In the genomic region with DNA sequence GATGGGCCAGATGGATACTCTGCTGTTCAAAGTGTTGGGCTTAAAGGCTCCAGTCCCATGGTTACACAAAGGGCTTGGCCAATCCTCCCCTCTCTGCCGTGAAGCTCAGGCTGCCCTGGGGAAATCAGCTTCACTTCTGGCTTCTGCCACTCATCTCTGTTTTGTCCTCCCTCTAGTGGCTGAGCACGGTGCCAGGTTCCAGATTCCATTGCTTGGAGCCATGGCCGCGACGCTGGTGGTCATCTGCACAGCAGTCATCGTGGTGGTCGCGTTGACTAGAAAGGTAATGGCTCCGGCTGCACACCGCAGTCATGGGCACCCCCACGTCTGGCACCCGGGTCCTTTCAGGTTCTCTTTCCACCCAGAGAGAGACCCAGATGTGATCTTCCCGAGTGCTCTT, we compare ENCODE assay signal across 9 cellular contexts. TPM values are rescaled to one million over a fixed set of nuclear protein-coding genes. Genes with fewer than 3 reads are reported as not detected.
DNase-seq lines count a peak whose midpoint lies in the region; ATAC-seq, FAIRE-seq and TF ChIP-seq lines count a peak whose summit lies in the region.
"Had no signal": no experiment of that assay in that cellular context is flagged by ENCODE, and none has a peak within 500 bp of the region (broad histone marks: within the 10 kb centered on the region; RNA-seq: fewer than 3 reads in every experiment).

No MANE protein-coding gene starts in this region.

- no peaks in the 10 kb centered on the region for H3K9me3 ChIP-seq in HepG2 (ENCODE audit: low read length)

- BruUV-seq in HepG2 (replicated peaks; lab: Mats Ljungman, UMichigan), result no TSS peak

- no peaks in the 10 kb centered on the region for H3K36me3 ChIP-seq in HepG2 (replicated peaks in 1 of 2; ENCODE audit: control insufficient read depth in 1 of 2, insufficient read depth in 2 of 2, low read length in 2 of 2)

- in situ Hi-C loops in HepG2 (cut with HindIII; ENCODE audit: extremely low pct_ligation_motif_present, low pct_unique_long_range_greater_than_20kb), result loop anchor here (10.0 kb wide), 1 partner anchor 145 kb away; no protein-coding TSS in a partner anchor

- TF ChIP-seq CTCF in GM10248 (IDR thresholded peaks at IDR 0.05; ENCODE audit: control extremely low read depth, extremely low read depth, low read depth, missing control alignments) (peak; percentile 27), HepG2 (CRISPR knock-in tag; IDR thresholded peaks at IDR 0.05) (peak; percentile 80)

- no peak overlapping the region for H3K9ac ChIP-seq in HepG2 (ENCODE audit: insufficient read depth, low read depth, low read length)

- TF ChIP-seq RAD21 in HepG2 (CRISPR knock-in tag; IDR thresholded peaks at IDR 0.05), result no peak

- no peak overlapping the region for H3K27ac Mint-ChIP-seq in activated naive CD4-positive, alpha-beta T cell treated with anti-CD3 and anti-CD28 coated beads, Interleukin-2, amount 10 ng/mL, durations not matched to agents 7 days and 5 days

- CTCF ChIA-PET in GM10248 (lab: Yijun Ruan, JAX), result interaction anchor here (1.0 to 4.7 kb wide), 10 partner anchors 8 to 119 kb away, joined by 3 to 33 read pairs (median 5); no protein-coding TSS in a partner anchor
- CTCF ChIA-PET in activated naive CD4-positive, alpha-beta T cell treated with anti-CD3 and anti-CD28 coated beads, Interleukin-2, amount 10 ng/mL, durations not matched to agents 7 days and 5 days (lab: Charles Lee), result interaction anchor here (0.6 to 2.0 kb wide), 6 partner anchors 8 to 148 kb away, joined by 3 to 10 read pairs (median 4); no protein-coding TSS in a partner anchor
- CTCF ChIA-PET in HepG2 (lab: Yijun Ruan, JAX; ENCODE audit: low intra/inter-chr PET ratio, low total read pairs), result no interaction called here

- no peak overlapping the region for H3K4me3 ChIP-seq in HepG2 (replicated peaks in 1 of 3; ENCODE audit: insufficient read depth in 1 of 3, low read depth in 2 of 3, low read length in 3 of 3)

- no peak overlapping the region for H3K27ac ChIP-seq in HepG2 (ENCODE audit: extremely low read length, insufficient read depth, low read length)

- 12% methylated on average over 7 of the region's 13 CpGs for WGBS in HepG2 (ENCODE audit: low lambda C conversion rate)

- FAIRE-seq in HepG2 (lab: Jason Lieb, UNC), result peak; percentile 71
- FAIRE-seq: colon had no signal

- no peaks in the 10 kb centered on the region for H3K4me1 ChIP-seq in HepG2 (ENCODE audit: insufficient read depth, low read length)

- no peaks in the 10 kb centered on the region for H3K9me3 Mint-ChIP-seq in activated naive CD4-positive, alpha-beta T cell treated with anti-CD3 and anti-CD28 coated beads, Interleukin-2, amount 10 ng/mL, durations not matched to agents 7 days and 5 days

- TF ChIP-seq EP300 in HepG2 (IDR thresholded peaks at IDR 0.05; ENCODE audit: low read depth in 2 of 2, low read length in 2 of 2), result no peak
- no peak for TF ChIP-seq EP300 in HepG2 (CRISPR knock-in tag; IDR thresholded peaks at IDR 0.05; ENCODE audit: borderline replicate concordance)

- POLR2A ChIA-PET in GM10248 (lab: Yijun Ruan, JAX), result no interaction called here
- POLR2A ChIA-PET in HepG2 (lab: Yijun Ruan, JAX), result no interaction called here

- H3K27me3 Mint-ChIP-seq in activated naive CD4-positive, alpha-beta T cell treated with anti-CD3 and anti-CD28 coated beads, Interleukin-2, amount 10 ng/mL, durations not matched to agents 7 days and 5 days, result peaks cover 4% of the 10 kb centered on the region

- H3K27me3 ChIP-seq in HepG2 (ENCODE audit: control insufficient read depth in 1 of 2, insufficient read depth in 2 of 2, low read length in 2 of 2), result no peaks in the 10 kb centered on the region; a peak in 1 of 5 replicates

- no peaks in the 10 kb centered on the region for H3K4me1 Mint-ChIP-seq in activated naive CD4-positive, alpha-beta T cell treated with anti-CD3 and anti-CD28 coated beads, Interleukin-2, amount 10 ng/mL, durations not matched to agents 7 days and 5 days

- no peak overlapping the region for H3K4me3 Mint-ChIP-seq in activated naive CD4-positive, alpha-beta T cell treated with anti-CD3 and anti-CD28 coated beads, Interleukin-2, amount 10 ng/mL, durations not matched to agents 7 days and 5 days

- no peaks in the 10 kb centered on the region for H3K79me2 ChIP-seq in HepG2 (ENCODE audit: insufficient read depth, low read length)

- intact Hi-C loops in HepG2 (cut with micrococcal nuclease; ENCODE audit: unreplicated experiment), result loop anchor here (2.0 kb wide), 1 partner anchor 147 kb away; no protein-coding TSS in a partner anchor

- H3K36me3 Mint-ChIP-seq in activated naive CD4-positive, alpha-beta T cell treated with anti-CD3 and anti-CD28 coated beads, Interleukin-2, amount 10 ng/mL, durations not matched to agents 7 days and 5 days, result no peaks in the 10 kb centered on the region

- peak overlapping the region; percentile 52 for H3K4me2 ChIP-seq in HepG2 (ENCODE audit: low read depth, low read length)

- H4K20me1 ChIP-seq in HepG2 (ENCODE audit: insufficient read depth, low read length), result no peaks in the 10 kb centered on the region

- no peak for TF ChIP-seq POLR2A in HepG2 (IDR thresholded peaks at IDR 0.05; ENCODE audit: insufficient read depth in 1 of 2, low read depth in 2 of 2, low read length in 2 of 2)

- no peak overlapping the region for H2AFZ ChIP-seq in HepG2 (ENCODE audit: low read length)

- ATAC-seq in HepG2, result peak; percentile 99

- DNase-seq in A172 (ENCODE audit: low spot score) (peak; percentile 29), GM10248 (ENCODE audit: extremely low spot score) (no peak), NCI-H146 treated with DMSO at 0.1 percent for 48 hours (lab: John Stamatoyannopoulos, UW; ENCODE audit: unreplicated experiment) (peak; percentile 35), HepG2 (ENCODE audit: low spot score) (peak; percentile 40), NCI-H774 (lab: John Stamatoyannopoulos, UW) (no peak), DMS153 treated with DMSO at 0.1 percent for 48 hours (lab: John Stamatoyannopoulos, UW; ENCODE audit: unreplicated experiment) (no peak)
- DNase-seq in activated naive CD4-positive, alpha-beta T cell treated with anti-CD3 and anti-CD28 coated beads, Interleukin-2, amount 10 ng/mL, durations not matched to agents 7 days and 5 days, result peak; percentile 43
- no peak for DNase-seq in stimulated activated CD4-positive, alpha-beta T cell treated with anti-CD3 and anti-CD28 coated beads, Interleukin-2, amount 100 ng/mL, for 48 hours

TF ChIP-seq in HepG2, 621 proteins besides CTCF, POLR2A, EP300 and RAD21 (continues in another document):
- peak; percentile 83 for TF ChIP-seq XRCC5 (optimal IDR thresholded peaks at IDR 0.05; ENCODE audit: low read length)
- no peak for TF ChIP-seq ZNF431 (CRISPR knock-in tag; IDR thresholded peaks at IDR 0.05; ENCODE audit: borderline replicate concordance, low read depth)
- TF ChIP-seq ZNF780A (CRISPR knock-in tag; IDR thresholded peaks at IDR 0.05), result no peak
- TF ChIP-seq, protein P1, sequence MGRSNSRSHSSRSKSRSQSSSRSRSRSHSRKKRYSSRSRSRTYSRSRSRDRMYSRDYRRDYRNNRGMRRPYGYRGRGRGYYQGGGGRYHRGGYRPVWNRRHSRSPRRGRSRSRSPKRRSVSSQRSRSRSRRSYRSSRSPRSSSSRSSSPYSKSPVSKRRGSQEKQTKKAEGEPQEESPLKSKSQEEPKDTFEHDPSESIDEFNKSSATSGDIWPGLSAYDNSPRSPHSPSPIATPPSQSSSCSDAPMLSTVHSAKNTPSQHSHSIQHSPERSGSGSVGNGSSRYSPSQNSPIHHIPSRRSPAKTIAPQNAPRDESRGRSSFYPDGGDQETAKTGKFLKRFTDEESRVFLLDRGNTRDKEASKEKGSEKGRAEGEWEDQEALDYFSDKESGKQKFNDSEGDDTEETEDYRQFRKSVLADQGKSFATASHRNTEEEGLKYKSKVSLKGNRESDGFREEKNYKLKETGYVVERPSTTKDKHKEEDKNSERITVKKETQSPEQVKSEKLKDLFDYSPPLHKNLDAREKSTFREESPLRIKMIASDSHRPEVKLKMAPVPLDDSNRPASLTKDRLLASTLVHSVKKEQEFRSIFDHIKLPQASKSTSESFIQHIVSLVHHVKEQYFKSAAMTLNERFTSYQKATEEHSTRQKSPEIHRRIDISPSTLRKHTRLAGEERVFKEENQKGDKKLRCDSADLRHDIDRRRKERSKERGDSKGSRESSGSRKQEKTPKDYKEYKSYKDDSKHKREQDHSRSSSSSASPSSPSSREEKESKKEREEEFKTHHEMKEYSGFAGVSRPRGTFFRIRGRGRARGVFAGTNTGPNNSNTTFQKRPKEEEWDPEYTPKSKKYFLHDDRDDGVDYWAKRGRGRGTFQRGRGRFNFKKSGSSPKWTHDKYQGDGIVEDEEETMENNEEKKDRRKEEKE (IDR thresholded peaks at IDR 0.05), result no peak
- TF ChIP-seq ZBTB3 (CRISPR knock-in tag; IDR thresholded peaks at IDR 0.05; ENCODE audit: borderline replicate concordance, low read depth), result no peak

RNA-seq across cellular contexts. Expression of gene TIGIT, which starts 5.6 kb away (rescaled TPM):
- not detected in 2 replicates for total RNA-seq in A172 (2014; rRNA removed; shearing (Covaris generic))
- total RNA-seq in HepG2 (2016; rRNA removed; fragmentation: Illumina TruSeq; extraction: Trizol), result not detected in 2 replicates
- total RNA-seq in HepG2 (2016; cell fraction: cytosol; rRNA removed; fragmentation: Illumina TruSeq; extraction: Trizol; ENCODE audit: low read depth), result not detected in 2 replicates
- total RNA-seq in HepG2 (2016; cell fraction: insoluble cytoplasmic fraction; rRNA removed; fragmentation: Illumina TruSeq; extraction: Trizol), result not detected in 2 replicates
- total RNA-seq in HepG2 (2016; cell fraction: membrane; rRNA removed; fragmentation: Illumina TruSeq; extraction: Trizol), result not detected in 2 replicates
- not detected in 2 replicates for total RNA-seq in HepG2 (2016; cell fraction: nucleus; rRNA removed; fragmentation: Illumina TruSeq; extraction: Trizol)
- polyA plus RNA-seq in HepG2 (2011; rRNA removed), result not detected in 2 replicates
- polyA plus RNA-seq in HepG2 (2011; cell fraction: cytosol; rRNA removed), result not detected in 2 replicates
- not detected in 2 replicates for polyA plus RNA-seq in HepG2 (2011; cell fraction: nucleus; rRNA removed)
- polyA plus RNA-seq in HepG2 (2012), result not detected in 2 replicates
- not detected in 2 replicates for polyA plus RNA-seq in HepG2 (2016; cell fraction: cytosol; fragmentation: Illumina TruSeq; extraction: Trizol; ENCODE audit: low read depth)
- not detected in 2 replicates for polyA plus RNA-seq in HepG2 (2016; cell fraction: insoluble cytoplasmic fraction; fragmentation: Illumina TruSeq; extraction: Trizol; ENCODE audit: low read depth)
- not detected in 2 replicates for polyA plus RNA-seq in HepG2 (2016; cell fraction: membrane; fragmentation: Illumina TruSeq; extraction: Trizol; ENCODE audit: low read depth)
- polyA plus RNA-seq in HepG2 (2016; cell fraction: nucleus; fragmentation: Illumina TruSeq; extraction: Trizol; ENCODE audit: insufficient read depth, low read depth), result not detected in 2 replicates
- polyA minus RNA-seq in HepG2 (2011; rRNA and poly(A)+ RNA removed; ENCODE audit: low replicate concordance), result 0.05 TPM in 1 of 2 replicates, not detected in the other
- not detected in 2 replicates for polyA minus RNA-seq in HepG2 (2011; cell fraction: cytosol; rRNA and poly(A)+ RNA removed)
- not detected in 2 replicates for polyA minus RNA-seq in HepG2 (2011; cell fraction: nucleus; rRNA and poly(A)+ RNA removed)

Comparison
In these comparisons a context has a peak if more than half of its experiments do, and no peak if none do; other contexts are left out.
1. DNase-seq: peak in A172 (single experiment), NCI-H146 treated with DMSO at 0.1 percent for 48 hours (single experiment), activated naive CD4-positive, alpha-beta T cell treated with anti-CD3 and anti-CD28 coated beads, Interleukin-2, amount 10 ng/mL, durations not matched to agents 7 days and 5 days (single experiment) and HepG2 (single experiment); none in GM10248 (single experiment), NCI-H774 (single experiment), DMS153 treated with DMSO at 0.1 percent for 48 hours (single experiment) and stimulated activated CD4-positive, alpha-beta T cell treated with anti-CD3 and anti-CD28 coated beads, Interleukin-2, amount 100 ng/mL, for 48 hours (0 of 2).